24 cellular contexts compared by ENCODE assay signal in the genomic region with DNA sequence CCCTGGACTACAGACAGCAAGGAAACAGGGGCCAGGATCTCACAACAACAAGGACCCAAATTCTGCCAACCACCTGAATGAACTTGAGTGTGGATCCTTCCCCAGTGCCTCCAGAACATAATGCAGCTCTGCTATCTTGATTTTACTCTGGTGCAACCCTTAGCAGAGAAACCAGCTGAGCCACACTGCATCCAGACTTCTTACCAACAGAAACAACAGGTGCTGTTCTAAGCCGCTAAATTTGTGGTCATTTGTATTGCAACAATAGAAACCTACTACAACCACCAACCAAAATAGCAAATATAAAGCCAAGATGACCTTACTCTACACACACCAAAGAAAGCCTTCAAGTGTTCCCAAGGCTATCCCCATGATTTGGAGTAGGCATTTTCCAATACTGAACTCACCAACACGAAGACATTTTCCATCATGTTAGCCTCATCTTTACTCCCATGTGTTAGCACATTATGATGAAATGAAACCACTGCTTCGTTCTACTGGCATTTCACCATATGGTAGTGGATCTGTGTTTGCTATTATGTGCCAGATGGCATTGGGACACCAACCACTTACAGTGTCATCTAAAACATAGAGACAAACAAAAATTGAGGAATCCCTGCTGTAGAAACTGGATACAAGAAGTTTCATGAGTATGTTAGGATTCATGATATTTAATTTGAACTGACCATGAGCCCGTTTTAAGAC.
DNase-seq lines count a peak whose midpoint lies in the region; ATAC-seq and TF ChIP-seq lines count a peak whose summit lies in the region.
"Had no signal": no experiment of that assay in that cellular context is flagged by ENCODE, and none has a peak within 500 bp of the region (broad histone marks: within the 10 kb centered on the region; RNA-seq: fewer than 3 reads in every experiment).

No MANE protein-coding gene starts in this region.

- H3K9me3 Mint-ChIP-seq in natural killer cell, result peaks cover 4 to 8% of the 10 kb centered on the region in 2 donors
- H3K9me3 Mint-ChIP-seq in nephron progenitor cell, result peaks cover 9% of the 10 kb centered on the region

- peak overlapping the region; percentile 38 for H3K4me2 ChIP-seq in SU-DHL-6 (ENCODE audit: low read depth, low read length, poor library complexity, severe bottlenecking)
- H3K4me2 ChIP-seq: BLaER1 had no signal

- H3K4me1 Mint-ChIP-seq in natural killer cell (no peaks in the 10 kb centered on the region), nephron progenitor cell (no peaks in the 10 kb centered on the region)
- H3K4me1 Mint-ChIP-seq: stimulated activated effector memory CD8-positive, alpha-beta T cell treated with anti-CD3 and anti-CD28 coated beads, Interleukin-12 subunit alpha, Interleukin-12 subunit beta, amount 100 ng/mL, for 72 hours had no signal

- H2AFZ ChIP-seq in SU-DHL-6 (ENCODE audit: low read depth, low read length, severe bottlenecking), result peak overlapping the region; percentile 35

- intact Hi-C loops in natural killer cell (cut with micrococcal nuclease), result no loop called here

- no peaks in the 10 kb centered on the region for H3K27me3 ChIP-seq in SU-DHL-6 (ENCODE audit: low read length)
- H3K27me3 ChIP-seq: BLaER1, breast epithelium, SJSA1, tibial nerve had no signal

- TF ChIP-seq CTCF in AG10803 (conservative IDR thresholded peaks at IDR 0.05; ENCODE audit: low read length), result no peak
- no peak for TF ChIP-seq CTCF in SU-DHL-6 (IDR thresholded peaks at IDR 0.05; ENCODE audit: insufficient read depth, low read length, poor library complexity, severe bottlenecking)
- no peak for TF ChIP-seq CTCF in natural killer cell (IDR thresholded peaks at IDR 0.05)
- no peak for TF ChIP-seq CTCF in nephron progenitor cell (IDR thresholded peaks at IDR 0.05)

- ATAC-seq in GM18867 (IDR thresholded peaks at IDR 0.05; ENCODE audit: unreplicated experiment), result peak; percentile 65
- no peak for ATAC-seq in natural killer cell
- ATAC-seq: mucosa of descending colon; stimulated activated effector memory CD8-positive, alpha-beta T cell treated with anti-CD3 and anti-CD28 coated beads, Interleukin-12 subunit alpha, Interleukin-12 subunit beta, amount 100 ng/mL, for 72 hours had no signal

- no peaks in the 10 kb centered on the region for H4K20me1 ChIP-seq in SU-DHL-6 (ENCODE audit: low read depth, low read length)
- H4K20me1 ChIP-seq: BLaER1 had no signal

- DNase-seq in AG10803 (ENCODE audit: low read depth) (peak; percentile 3), NCI-H2171 treated with DMSO at 0.1 percent for 48 hours (lab: John Stamatoyannopoulos, UW) (peak; percentile 96), natural killer cell (no peak), nephron progenitor cell (no peak)
- no peak for DNase-seq in stimulated activated CD4-positive, alpha-beta T cell treated with anti-CD3 and anti-CD28 coated beads, Interleukin-4, amount 100 ng/mL, for 1 hour
- DNase-seq in activated CD4-positive, alpha-beta T cell treated with anti-CD3 and anti-CD28 coated beads, Interleukin-2, amount 50 U/mL, for 4 hours, result no peak
- DNase-seq: ACHN; activated CD4-positive, alpha-beta T cell treated with anti-CD3 and anti-CD28 coated beads for 4 hours; activated effector memory CD4-positive, alpha-beta T cell treated with anti-CD3 and anti-CD28 coated beads, Interleukin-2, amount 50 U/mL, for 16 hours; DMS79; GDM1; hippocampal formation; mucosa of descending colon; NCI-H2081; T1000 had no signal

- H3F3A ChIP-seq in SU-DHL-6 (ENCODE audit: insufficient read depth), result peaks cover 4% of the 10 kb centered on the region

- H3K9me2 ChIP-seq in SU-DHL-6 (replicated peaks; ENCODE audit: insufficient read depth, low read length), result no peaks in the 10 kb centered on the region

- no peaks in the 10 kb centered on the region for H3K79me2 ChIP-seq in SU-DHL-6 (ENCODE audit: insufficient read depth, low read length)

- no peak overlapping the region for H3K4me3 Mint-ChIP-seq in natural killer cell
- no peak overlapping the region for H3K4me3 Mint-ChIP-seq in nephron progenitor cell
- H3K4me3 Mint-ChIP-seq: activated naive CD8-positive, alpha-beta T cell; stimulated activated effector memory CD8-positive, alpha-beta T cell treated with anti-CD3 and anti-CD28 coated beads, Interleukin-12 subunit alpha, Interleukin-12 subunit beta, amount 100 ng/mL, for 72 hours had no signal

- H3K27ac Mint-ChIP-seq in natural killer cell, result no peak overlapping the region
- no peak overlapping the region for H3K27ac Mint-ChIP-seq in nephron progenitor cell
- H3K27ac Mint-ChIP-seq: activated naive CD8-positive, alpha-beta T cell; stimulated activated effector memory CD8-positive, alpha-beta T cell treated with anti-CD3 and anti-CD28 coated beads, Interleukin-12 subunit alpha, Interleukin-12 subunit beta, amount 100 ng/mL, for 72 hours had no signal

- no peaks in the 10 kb centered on the region for H3K27me3 Mint-ChIP-seq in natural killer cell (ENCODE audit: low read depth in 2 of 2)
- H3K27me3 Mint-ChIP-seq in nephron progenitor cell (ENCODE audit: low read depth, poor library complexity), result peaks cover 4% of the 10 kb centered on the region
- H3K27me3 Mint-ChIP-seq: activated naive CD8-positive, alpha-beta T cell had no signal

- H3K4me3 ChIP-seq in AG10803 (ENCODE audit: low read length), result no peak overlapping the region
- H3K4me3 ChIP-seq in SU-DHL-6 (ENCODE audit: insufficient read depth, low read length, poor library complexity, severe bottlenecking), result no peak overlapping the region
- H3K4me3 ChIP-seq: BLaER1, breast epithelium, mucosa of descending colon, SJSA1, tibial nerve had no signal

- no peaks in the 10 kb centered on the region for H3K36me3 Mint-ChIP-seq in natural killer cell
- H3K36me3 Mint-ChIP-seq in nephron progenitor cell (ENCODE audit: low read depth), result no peaks in the 10 kb centered on the region
- H3K36me3 Mint-ChIP-seq: activated naive CD8-positive, alpha-beta T cell; stimulated activated effector memory CD8-positive, alpha-beta T cell treated with anti-CD3 and anti-CD28 coated beads, Interleukin-12 subunit alpha, Interleukin-12 subunit beta, amount 100 ng/mL, for 72 hours had no signal

- peak overlapping the region; percentile 81 for H3K27ac ChIP-seq in SU-DHL-6 (ENCODE audit: low read depth, low read length)
- H3K27ac ChIP-seq: BLaER1, breast epithelium, SJSA1, tibial nerve, VCaP had no signal

- H3K9me3 ChIP-seq in SU-DHL-6 (ENCODE audit: insufficient read depth, low read length), result no peaks in the 10 kb centered on the region
- H3K9me3 ChIP-seq: BLaER1, breast epithelium, mucosa of descending colon, SJSA1, tibial nerve had no signal

- H3K9ac ChIP-seq in SU-DHL-6 (ENCODE audit: low read length), result peak overlapping the region; percentile 31
- H3K9ac ChIP-seq: BLaER1 had no signal

- H3K36me3 ChIP-seq in SU-DHL-6 (ENCODE audit: low read length), result no peaks in the 10 kb centered on the region
- H3K36me3 ChIP-seq: BLaER1, breast epithelium, SJSA1, tibial nerve had no signal

Comparison
In these comparisons a context has a peak if more than half of its experiments do, and no peak if none do; other contexts are left out.
1. DNase-seq: peak in AG10803 (single experiment) and NCI-H2171 treated with DMSO at 0.1 percent for 48 hours (single experiment); none in stimulated activated CD4-positive, alpha-beta T cell treated with anti-CD3 and anti-CD28 coated beads, Interleukin-4, amount 100 ng/mL, for 1 hour (single experiment), natural killer cell (single experiment), nephron progenitor cell (single experiment) and activated CD4-positive, alpha-beta T cell treated with anti-CD3 and anti-CD28 coated beads, Interleukin-2, amount 50 U/mL, for 4 hours (0 of 2).